11 cellular contexts compared by ENCODE assay signal in genomic region chr22:39332441-39333064, GRCh38. TPM values are rescaled to one million over a fixed set of nuclear protein-coding genes. Genes with fewer than 3 reads are reported as not detected.
DNase-seq lines count a peak whose midpoint lies in the region; ATAC-seq, FAIRE-seq and TF ChIP-seq lines count a peak whose summit lies in the region.
"Had no signal": no experiment of that assay in that cellular context is flagged by ENCODE, and none has a peak within 500 bp of the region (broad histone marks: within the 10 kb centered on the region; RNA-seq: fewer than 3 reads in every experiment).

No MANE protein-coding gene starts in this region.

- H2BK120ac ChIP-seq in neuronal stem cell (ENCODE audit: low read depth, low read length): no peak overlapping the region

- DNase-seq in EH (ENCODE audit: low read depth) (peak; percentile 79), HL-60 (ENCODE audit: low read depth in 1 of 2, low spot score in 1 of 2) (no peak), fibroblast of the conjunctiva (ENCODE audit: low read depth) (peak; percentile 72), neuronal stem cell (ENCODE audit: low spot score) (no peak), urothelium cell line (ENCODE audit: low spot score) (no peak), HuH-7 (ENCODE audit: low spot score) (no peak), tibial artery (no peak)
- DNase-seq: Caco-2; effector CD8-positive, alpha-beta T cell; T-helper 9 cell had no signal

- H3K18ac ChIP-seq in neuronal stem cell (ENCODE audit: low read length): no peak overlapping the region

- H3K4me2 ChIP-seq in neuronal stem cell (ENCODE audit: insufficient read depth, low read length, poor library complexity, severe bottlenecking): no peak overlapping the region

- H3K27me3 ChIP-seq in HL-60 (ENCODE audit: insufficient read depth, poor library complexity, severe bottlenecking): no peaks in the 10 kb centered on the region
- no peaks in the 10 kb centered on the region for H3K27me3 ChIP-seq in neuronal stem cell (ENCODE audit: control insufficient read depth in 3 of 3, insufficient read depth in 3 of 3, low read depth in 1 of 3, low read length in 3 of 3)
- H3K27me3 ChIP-seq in tibial artery: peaks cover 0 to 2% of the 10 kb centered on the region in 2 donors

- no peaks in the 10 kb centered on the region for H3K9me3 ChIP-seq in neuronal stem cell (replicated peaks in 1 of 2; ENCODE audit: control insufficient read depth in 2 of 2, insufficient read depth in 1 of 2, low read depth in 1 of 2, low read length in 2 of 2)
- no peaks in the 10 kb centered on the region for H3K9me3 ChIP-seq in tibial artery
- H3K9me3 ChIP-seq: Caco-2 had no signal

- H2AFZ ChIP-seq in neuronal stem cell (ENCODE audit: low read length): peak overlapping the region; percentile 72

- H3K14ac ChIP-seq in neuronal stem cell (ENCODE audit: low read length): no peak overlapping the region

- H2BK5ac ChIP-seq in neuronal stem cell (ENCODE audit: low read length): no peak overlapping the region

- H2AK5ac ChIP-seq in neuronal stem cell (ENCODE audit: low read depth, low read length): no peak overlapping the region

- H3K27ac ChIP-seq in HL-60 (replicated peaks) (peak overlapping the region; percentile 38; the same call in 1 of the 2 replicates), neuronal stem cell (replicated peaks; ENCODE audit: low read length) (peak overlapping the region; percentile 71), tibial artery (no peak overlapping the region)

- no peak overlapping the region for H4K8ac ChIP-seq in neuronal stem cell (ENCODE audit: low read depth, low read length)

- H4K91ac ChIP-seq in neuronal stem cell (ENCODE audit: low read depth, low read length, poor library complexity): no peak overlapping the region

- no peak overlapping the region for H3K9ac ChIP-seq in neuronal stem cell (ENCODE audit: low read depth, low read length, poor library complexity)

- intact Hi-C loops in tibial artery (cut with DNase I; ENCODE audit: low total_unique reads): no loop called here

- no peak overlapping the region for H2BK12ac ChIP-seq in neuronal stem cell (ENCODE audit: low read length)

- no peak for FAIRE-seq in urothelium cell line (lab: Jason Lieb, UNC)

- no peak overlapping the region for H2BK15ac ChIP-seq in neuronal stem cell (ENCODE audit: low read length)

- no peak for TF ChIP-seq CTCF in HL-60 (IDR thresholded peaks at IDR 0.05; ENCODE audit: insufficient read depth, low read length)
- TF ChIP-seq CTCF in tibial artery (IDR thresholded peaks at IDR 0.05): no peak

- no CpG with 5 or more reads among the region's 5 CpGs for WGBS in neuronal stem cell (ENCODE audit: extremely low coverage in 2 of 2, insufficient read length in 2 of 2, insufficient replicate concordance in 1 of 2), 2 donors

- no peaks in the 10 kb centered on the region for H3K79me1 ChIP-seq in neuronal stem cell (ENCODE audit: low read depth, low read length)

- no peak for ATAC-seq in HG03025 (IDR thresholded peaks at IDR 0.05; ENCODE audit: low FRiP score, unreplicated experiment)

- H3K4ac ChIP-seq in neuronal stem cell (ENCODE audit: low read length): no peak overlapping the region

- H3K23ac ChIP-seq in neuronal stem cell (ENCODE audit: low read depth, low read length, poor library complexity): no peak overlapping the region

- no peaks in the 10 kb centered on the region for H3K36me3 ChIP-seq in neuronal stem cell (replicated peaks in 1 of 2; ENCODE audit: control insufficient read depth in 2 of 2, insufficient read depth in 2 of 2, low read length in 2 of 2)
- no peaks in the 10 kb centered on the region for H3K36me3 ChIP-seq in tibial artery

- H3K4me1 ChIP-seq in neuronal stem cell (ENCODE audit: control insufficient read depth in 2 of 2, insufficient read depth in 1 of 2, low read depth in 1 of 2, low read length in 2 of 2) (no peaks in the 10 kb centered on the region), tibial artery (no peaks in the 10 kb centered on the region)
- H3K4me1 ChIP-seq: Caco-2 had no signal

- no peak overlapping the region for H3K4me3 ChIP-seq in HL-60 (replicated peaks; ENCODE audit: insufficient read depth, low read length)
- H3K4me3 ChIP-seq in neuronal stem cell (ENCODE audit: low read length in 2 of 2): no peak overlapping the region
- H3K4me3 ChIP-seq in tibial artery: no peak overlapping the region

RNA-seq across cellular contexts. Expression of gene RPL3, which starts 13.1 kb away (rescaled TPM):
- polyA plus RNA-seq in neuronal stem cell (2013, experiment 1 of 2): 3,109 TPM
- polyA plus RNA-seq in neuronal stem cell (2013, experiment 2 of 2): 3,051 TPM

RNA-seq across cellular contexts. Expression of gene SYNGR1, which starts 17.2 kb away (rescaled TPM):
- 27.7 TPM for polyA plus RNA-seq in neuronal stem cell (2013, experiment 1 of 2)
- polyA plus RNA-seq in neuronal stem cell (2013, experiment 2 of 2): 26.2 TPM

Comparison
In these comparisons a context has a peak if more than half of its experiments do, and no peak if none do; other contexts are left out.
1. DNase-seq: peak in EH (single experiment) and fibroblast of the conjunctiva (single experiment); none in HL-60 (0 of 2), neuronal stem cell (single experiment), urothelium cell line (single experiment), HuH-7 (single experiment) and tibial artery (0 of 2).
2. H3K27ac ChIP-seq: peak in HL-60 (single experiment) and neuronal stem cell (single experiment); none in tibial artery (0 of 2).